In genomic region chr4:184960505-184960971, GRCh38 we compare ENCODE assay signal across 28 cellular contexts. TPM values are rescaled to one million over a fixed set of nuclear protein-coding genes. Genes with fewer than 3 reads are reported as not detected.
DNase-seq lines count a peak whose midpoint lies in the region; ATAC-seq and TF ChIP-seq lines count a peak whose summit lies in the region.
"Had no signal": no experiment of that assay in that cellular context is flagged by ENCODE, and none has a peak within 500 bp of the region (broad histone marks: within the 10 kb centered on the region; RNA-seq: fewer than 3 reads in every experiment).

No MANE protein-coding gene starts in this region.

- H3K4me2 ChIP-seq in BLaER1 (peak overlapping the region; percentile 90), trophoblast cell (ENCODE audit: low read length) (no peak overlapping the region)

- H2BK12ac ChIP-seq in trophoblast cell (ENCODE audit: low read length), result no peak overlapping the region

- WGBS in trophoblast cell (ENCODE audit: extremely low coverage, insufficient coverage, insufficient read length), result no CpG with 5 or more reads among the region's 11 CpGs
- WGBS in transverse colon (ENCODE audit: low coverage in 1 of 2), 2 donors, result 77 to 90% methylated on average over 4 to 11 of the region's 11 CpGs

- in situ Hi-C loops in transverse colon (cut with MboI; ENCODE audit: low pct_ligation_motif_present in 1 of 4, low pct_unique_long_range_greater_than_20kb in 1 of 4, low sequenced_read_pairs in 3 of 4), result no loop called here

- no peak overlapping the region for H3K4me3 ChIP-seq in BLaER1
- H3K4me3 ChIP-seq in WERI-Rb-1 (ENCODE audit: low read depth, low read length), result no peak overlapping the region
- H3K4me3 ChIP-seq in right atrium auricular region, result no peak overlapping the region
- no peak overlapping the region for H3K4me3 ChIP-seq in trophoblast cell (ENCODE audit: low read depth, low read length)
- H3K4me3 ChIP-seq in transverse colon, result no peak overlapping the region
- H3K4me3 ChIP-seq: breast epithelium, heart left ventricle, left lung, MG63, SK-N-MC, skin epidermis had no signal

- H3K18ac ChIP-seq in trophoblast cell (ENCODE audit: low read length), result no peak overlapping the region

- no peak overlapping the region for H3K23ac ChIP-seq in trophoblast cell (ENCODE audit: low read length)

- ATAC-seq in GM18498 (IDR thresholded peaks at IDR 0.05; ENCODE audit: unreplicated experiment), result no peak
- ATAC-seq in GM19328 (IDR thresholded peaks at IDR 0.05; ENCODE audit: unreplicated experiment), result no peak
- ATAC-seq: left lung, T-helper 17 cell had no signal

- no peaks in the 10 kb centered on the region for H3K9me3 ChIP-seq in BLaER1
- peaks cover 5% of the 10 kb centered on the region for H3K9me3 ChIP-seq in WERI-Rb-1 (ENCODE audit: severe bottlenecking)
- H3K9me3 ChIP-seq in right atrium auricular region, result no peaks in the 10 kb centered on the region
- H3K9me3 ChIP-seq in trophoblast cell (ENCODE audit: insufficient read depth, low read depth, low read length), result no peaks in the 10 kb centered on the region
- no peaks in the 10 kb centered on the region for H3K9me3 ChIP-seq in transverse colon
- H3K9me3 ChIP-seq: BE2C, breast epithelium, heart left ventricle, left lung, MG63 had no signal

- no peak overlapping the region for H4K91ac ChIP-seq in trophoblast cell (ENCODE audit: low read depth, low read length)

- TF ChIP-seq POLR2A in transverse colon (IDR thresholded peaks at IDR 0.05), result no peak

- TF ChIP-seq EP300 in transverse colon (IDR thresholded peaks at IDR 0.05; ENCODE audit: low read depth), result no peak

- H3K27ac ChIP-seq in BLaER1 (peak overlapping the region; percentile 30; the same call in 1 of the 2 replicates), WERI-Rb-1 (no peak overlapping the region), right atrium auricular region (no peak overlapping the region), trophoblast cell (ENCODE audit: low read depth, low read length) (no peak overlapping the region), transverse colon (no peak overlapping the region)
- H3K27ac ChIP-seq: breast epithelium, heart left ventricle, left lung, SK-N-MC, skin epidermis had no signal

- H4K8ac ChIP-seq in trophoblast cell (ENCODE audit: low read depth, low read length), result no peak overlapping the region

- H2AK5ac ChIP-seq in trophoblast cell (ENCODE audit: low read length), result no peak overlapping the region

- no peak overlapping the region for H3K4ac ChIP-seq in trophoblast cell (ENCODE audit: low read depth, low read length)

- no peaks in the 10 kb centered on the region for H3K79me1 ChIP-seq in trophoblast cell (ENCODE audit: low read length)

- H2BK5ac ChIP-seq in trophoblast cell (ENCODE audit: low read depth, low read length, poor library complexity), result no peak overlapping the region

- H4K12ac ChIP-seq in trophoblast cell (ENCODE audit: low read depth, low read length), result no peak overlapping the region

- H3K14ac ChIP-seq in trophoblast cell (ENCODE audit: low read length), result no peak overlapping the region

- H3K27me3 ChIP-seq in BLaER1, result no peaks in the 10 kb centered on the region
- no peaks in the 10 kb centered on the region for H3K27me3 ChIP-seq in WERI-Rb-1 (ENCODE audit: insufficient read depth, low read depth, severe bottlenecking)
- H3K27me3 ChIP-seq in right atrium auricular region, result no peaks in the 10 kb centered on the region
- H3K27me3 ChIP-seq in trophoblast cell (ENCODE audit: insufficient read depth, low read length), result no peaks in the 10 kb centered on the region
- H3K27me3 ChIP-seq in transverse colon, result no peaks in the 10 kb centered on the region
- H3K27me3 ChIP-seq: BE2C, breast epithelium, heart left ventricle, left lung, MG63 had no signal

- intact Hi-C loops in transverse colon (cut with DNase I; ENCODE audit: low total_unique reads), result no loop called here

- H4K20me1 ChIP-seq in BLaER1, result no peaks in the 10 kb centered on the region

- H3K79me2 ChIP-seq in trophoblast cell (ENCODE audit: control insufficient read depth, insufficient read depth, low read length, poor library complexity), result no peaks in the 10 kb centered on the region

- H3K36me3 ChIP-seq in BLaER1 (no peaks in the 10 kb centered on the region), WERI-Rb-1 (no peaks in the 10 kb centered on the region), right atrium auricular region (no peaks in the 10 kb centered on the region), trophoblast cell (ENCODE audit: control insufficient read depth in 1 of 2, insufficient read depth in 2 of 2, low read length in 2 of 2) (no peaks in the 10 kb centered on the region), transverse colon (no peaks in the 10 kb centered on the region)
- H3K36me3 ChIP-seq: BE2C, breast epithelium, heart left ventricle, left lung, MG63 had no signal

- H3K4me1 ChIP-seq in BLaER1 (peaks cover 66% of the 10 kb centered on the region), right atrium auricular region (no peaks in the 10 kb centered on the region), trophoblast cell (ENCODE audit: control insufficient read depth in 1 of 2, insufficient read depth in 2 of 2, low read length in 2 of 2) (no peaks in the 10 kb centered on the region), transverse colon (peaks cover 0 to 9% (median 4%) of the 10 kb centered on the region in 4 donors)
- H3K4me1 ChIP-seq: BE2C, breast epithelium, left lung had no signal

- H3K9ac ChIP-seq in BLaER1 (no peak overlapping the region), trophoblast cell (ENCODE audit: low read length) (no peak overlapping the region)

- peak overlapping the region; percentile 33 for H2AFZ ChIP-seq in trophoblast cell (ENCODE audit: insufficient read depth, low read length, poor library complexity)

- no peak overlapping the region for H2BK120ac ChIP-seq in trophoblast cell (ENCODE audit: insufficient read depth, low read length, poor library complexity)

- DNase-seq in WERI-Rb-1 (no peak), right atrium auricular region (ENCODE audit: low spot score) (peak; percentile 28), trophoblast cell (no peak), transverse colon (no peak)
- DNase-seq in central memory CD4-positive, alpha-beta T cell, result no peak
- DNase-seq: activated CD4-positive, alpha-beta T cell treated with anti-CD3 and anti-CD28 coated beads, Interleukin-2, amount 10 ng/mL, durations not matched to agents 24 days and 14 days; BE2C; COR-L47; heart left ventricle; MG63; midbrain; NCI-H1436; NCI-H2171; NCI-H526 treated with DMSO at 0.1 percent for 48 hours; posterior cingulate gyrus; stimulated activated CD4-positive, alpha-beta T cell treated with anti-CD3 and anti-CD28 coated beads, Interleukin-4, amount 100 ng/mL, for 1 hour; T-helper 17 cell had no signal

- TF ChIP-seq CTCF in WERI-Rb-1 (IDR thresholded peaks at IDR 0.05; ENCODE audit: low read depth, low read length) (peak; percentile 32; the same call in 1 of the 2 replicates), right atrium auricular region (IDR thresholded peaks at IDR 0.05) (no peak), transverse colon (IDR thresholded peaks at IDR 0.05) (no peak)

RNA-seq across cellular contexts. Expression of gene HELT, which starts 57.8 kb away (rescaled TPM):
- total RNA-seq in right atrium auricular region, result not detected
- not detected in 2 replicates for polyA plus RNA-seq in trophoblast cell (2013)
- not detected for total RNA-seq in transverse colon
- total RNA-seq: A673; activated CD4-positive, alpha-beta T cell treated with anti-CD3 and anti-CD28 coated beads, Interleukin-2, amount 10 ng/mL, durations not matched to agents 24 days and 14 days; activated T-helper 2 cell treated with anti-CD3 and anti-CD28 coated beads, Interferon-gamma antibody, Interleukin-2, Interleukin-4, amounts not matched to agents 10 μg/mL and 5 μg/mL and 100 μg/mL, durations not matched to agents 14 hours and 24 hours and 36 hours; breast epithelium; dermis microvascular lymphatic vessel endothelial cell; H7; heart left ventricle; T-helper 17 cell had no signal
- polyA plus RNA-seq: heart left ventricle had no signal
